Comparison of ENCODE assay signal across 1 cellular context in the genomic region with DNA sequence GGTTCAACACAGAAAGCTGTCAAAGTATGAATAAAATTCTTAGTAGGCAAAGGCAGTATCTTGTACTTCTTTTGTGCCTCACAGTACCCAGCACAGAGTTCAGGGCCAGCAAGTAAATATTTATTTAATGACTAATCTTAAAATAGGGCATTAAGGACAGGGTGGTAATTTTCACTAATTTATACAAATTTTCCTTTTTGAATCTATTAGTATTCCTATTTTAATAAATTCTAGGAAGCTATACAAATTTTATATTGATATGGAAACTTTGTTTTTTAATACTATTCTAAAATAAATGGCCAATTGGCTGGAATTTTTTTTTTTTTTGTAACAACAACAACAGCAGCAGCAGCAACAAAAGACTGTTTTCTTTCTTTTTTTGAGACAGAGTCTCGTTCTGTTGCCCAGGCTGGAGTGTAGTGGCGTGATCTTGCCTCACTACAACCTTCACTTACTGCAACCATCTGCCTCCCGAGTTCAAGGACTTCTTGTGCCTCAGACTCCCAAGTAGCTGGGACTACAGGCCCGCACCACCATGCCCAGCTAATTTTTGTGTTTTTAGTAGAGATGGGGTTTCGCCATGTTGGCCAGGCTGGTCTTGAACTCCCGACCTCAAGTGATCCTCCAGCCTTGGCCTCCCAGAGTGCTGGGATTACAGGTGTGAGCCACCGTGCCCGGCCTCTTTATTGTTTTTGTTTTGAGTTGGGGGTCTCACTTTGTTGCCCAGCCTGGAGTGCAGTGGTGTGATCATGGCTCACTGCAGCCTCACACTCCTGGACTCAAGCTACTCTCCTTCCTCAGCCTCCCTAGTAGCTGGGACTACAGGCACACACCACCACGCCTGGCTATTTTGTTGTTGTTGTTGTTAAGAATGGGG.
TF ChIP-seq lines count a peak whose summit lies in the region.

No MANE protein-coding gene starts in this region.

TF ChIP-seq in HepG2, 621 proteins besides CTCF, POLR2A, EP300 and RAD21 (continued from another document and continues in another):
- TF ChIP-seq, protein P1, sequence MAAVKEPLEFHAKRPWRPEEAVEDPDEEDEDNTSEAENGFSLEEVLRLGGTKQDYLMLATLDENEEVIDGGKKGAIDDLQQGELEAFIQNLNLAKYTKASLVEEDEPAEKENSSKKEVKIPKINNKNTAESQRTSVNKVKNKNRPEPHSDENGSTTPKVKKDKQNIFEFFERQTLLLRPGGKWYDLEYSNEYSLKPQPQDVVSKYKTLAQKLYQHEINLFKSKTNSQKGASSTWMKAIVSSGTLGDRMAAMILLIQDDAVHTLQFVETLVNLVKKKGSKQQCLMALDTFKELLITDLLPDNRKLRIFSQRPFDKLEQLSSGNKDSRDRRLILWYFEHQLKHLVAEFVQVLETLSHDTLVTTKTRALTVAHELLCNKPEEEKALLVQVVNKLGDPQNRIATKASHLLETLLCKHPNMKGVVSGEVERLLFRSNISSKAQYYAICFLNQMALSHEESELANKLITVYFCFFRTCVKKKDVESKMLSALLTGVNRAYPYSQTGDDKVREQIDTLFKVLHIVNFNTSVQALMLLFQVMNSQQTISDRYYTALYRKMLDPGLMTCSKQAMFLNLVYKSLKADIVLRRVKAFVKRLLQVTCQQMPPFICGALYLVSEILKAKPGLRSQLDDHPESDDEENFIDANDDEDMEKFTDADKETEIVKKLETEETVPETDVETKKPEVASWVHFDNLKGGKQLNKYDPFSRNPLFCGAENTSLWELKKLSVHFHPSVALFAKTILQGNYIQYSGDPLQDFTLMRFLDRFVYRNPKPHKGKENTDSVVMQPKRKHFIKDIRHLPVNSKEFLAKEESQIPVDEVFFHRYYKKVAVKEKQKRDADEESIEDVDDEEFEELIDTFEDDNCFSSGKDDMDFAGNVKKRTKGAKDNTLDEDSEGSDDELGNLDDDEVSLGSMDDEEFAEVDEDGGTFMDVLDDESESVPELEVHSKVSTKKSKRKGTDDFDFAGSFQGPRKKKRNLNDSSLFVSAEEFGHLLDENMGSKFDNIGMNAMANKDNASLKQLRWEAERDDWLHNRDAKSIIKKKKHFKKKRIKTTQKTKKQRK (IDR thresholded peaks at IDR 0.05; ENCODE audit: low read length), result no peak
- peak; percentile 36 for TF ChIP-seq NR2F6 (IDR thresholded peaks at IDR 0.05)
- peak; percentile 45; the same call in 1 of the 2 replicates for TF ChIP-seq NR2F6 (CRISPR knock-in tag; IDR thresholded peaks at IDR 0.05)
- TF ChIP-seq KAT7 (CRISPR knock-in tag; IDR thresholded peaks at IDR 0.05; ENCODE audit: borderline replicate concordance), result 0 out of 2 replicates have a peak, but pooled peaks have one; percentile 59
- TF ChIP-seq, protein P2, sequence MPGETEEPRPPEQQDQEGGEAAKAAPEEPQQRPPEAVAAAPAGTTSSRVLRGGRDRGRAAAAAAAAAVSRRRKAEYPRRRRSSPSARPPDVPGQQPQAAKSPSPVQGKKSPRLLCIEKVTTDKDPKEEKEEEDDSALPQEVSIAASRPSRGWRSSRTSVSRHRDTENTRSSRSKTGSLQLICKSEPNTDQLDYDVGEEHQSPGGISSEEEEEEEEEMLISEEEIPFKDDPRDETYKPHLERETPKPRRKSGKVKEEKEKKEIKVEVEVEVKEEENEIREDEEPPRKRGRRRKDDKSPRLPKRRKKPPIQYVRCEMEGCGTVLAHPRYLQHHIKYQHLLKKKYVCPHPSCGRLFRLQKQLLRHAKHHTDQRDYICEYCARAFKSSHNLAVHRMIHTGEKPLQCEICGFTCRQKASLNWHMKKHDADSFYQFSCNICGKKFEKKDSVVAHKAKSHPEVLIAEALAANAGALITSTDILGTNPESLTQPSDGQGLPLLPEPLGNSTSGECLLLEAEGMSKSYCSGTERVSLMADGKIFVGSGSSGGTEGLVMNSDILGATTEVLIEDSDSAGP (CRISPR knock-in tag; IDR thresholded peaks at IDR 0.05; ENCODE audit: borderline replicate concordance), result 0 out of 2 replicates have a peak, but pooled peaks have one; percentile 20
- TF ChIP-seq ZNF205 (CRISPR knock-in tag; IDR thresholded peaks at IDR 0.05), result peak; percentile 65; the same call in 1 of the 2 replicates
- no peak for TF ChIP-seq ZBTB20 (CRISPR knock-in tag; IDR thresholded peaks at IDR 0.05; ENCODE audit: borderline replicate concordance, low read depth)
- no peak for TF ChIP-seq TP53 (CRISPR knock-in tag; conservative IDR thresholded peaks at IDR 0.05)
- TF ChIP-seq NFIC (IDR thresholded peaks at IDR 0.05; ENCODE audit: low read length), result peak; percentile 80; the same call in 1 of the 2 replicates
- TF ChIP-seq CEBPB (IDR thresholded peaks at IDR 0.05; ENCODE audit: borderline replicate concordance, low read depth, low read length), result peak; percentile 30; the same call in 1 of the 2 replicates
- peak; percentile 83; the same call in 1 of the 2 replicates for TF ChIP-seq ADNP (CRISPR knock-in tag; IDR thresholded peaks at IDR 0.05)
- TF ChIP-seq, protein P3, sequence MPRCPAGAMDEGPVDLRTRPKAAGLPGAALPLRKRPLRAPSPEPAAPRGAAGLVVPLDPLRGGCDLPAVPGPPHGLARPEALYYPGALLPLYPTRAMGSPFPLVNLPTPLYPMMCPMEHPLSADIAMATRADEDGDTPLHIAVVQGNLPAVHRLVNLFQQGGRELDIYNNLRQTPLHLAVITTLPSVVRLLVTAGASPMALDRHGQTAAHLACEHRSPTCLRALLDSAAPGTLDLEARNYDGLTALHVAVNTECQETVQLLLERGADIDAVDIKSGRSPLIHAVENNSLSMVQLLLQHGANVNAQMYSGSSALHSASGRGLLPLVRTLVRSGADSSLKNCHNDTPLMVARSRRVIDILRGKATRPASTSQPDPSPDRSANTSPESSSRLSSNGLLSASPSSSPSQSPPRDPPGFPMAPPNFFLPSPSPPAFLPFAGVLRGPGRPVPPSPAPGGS (CRISPR knock-in tag; IDR thresholded peaks at IDR 0.05), result no peak
- TF ChIP-seq NFE2 (CRISPR knock-in tag; IDR thresholded peaks at IDR 0.05), result no peak
- no peak for TF ChIP-seq ZC3H4 (CRISPR knock-in tag; IDR thresholded peaks at IDR 0.05; ENCODE audit: borderline replicate concordance)
- TF ChIP-seq, protein P4, sequence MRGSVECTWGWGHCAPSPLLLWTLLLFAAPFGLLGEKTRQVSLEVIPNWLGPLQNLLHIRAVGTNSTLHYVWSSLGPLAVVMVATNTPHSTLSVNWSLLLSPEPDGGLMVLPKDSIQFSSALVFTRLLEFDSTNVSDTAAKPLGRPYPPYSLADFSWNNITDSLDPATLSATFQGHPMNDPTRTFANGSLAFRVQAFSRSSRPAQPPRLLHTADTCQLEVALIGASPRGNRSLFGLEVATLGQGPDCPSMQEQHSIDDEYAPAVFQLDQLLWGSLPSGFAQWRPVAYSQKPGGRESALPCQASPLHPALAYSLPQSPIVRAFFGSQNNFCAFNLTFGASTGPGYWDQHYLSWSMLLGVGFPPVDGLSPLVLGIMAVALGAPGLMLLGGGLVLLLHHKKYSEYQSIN (CRISPR knock-in tag; IDR thresholded peaks at IDR 0.05; ENCODE audit: borderline replicate concordance), result no peak
- TF ChIP-seq CEBPG (CRISPR knock-in tag; IDR thresholded peaks at IDR 0.05), result peak; percentile 56; the same call in 1 of the 2 replicates
- TF ChIP-seq KDM3A (CRISPR knock-in tag; IDR thresholded peaks at IDR 0.05; ENCODE audit: low read depth), result no peak
- peak; percentile 87 for TF ChIP-seq RCOR2 (CRISPR knock-in tag; IDR thresholded peaks at IDR 0.05)
- 0 out of 2 replicates have a peak, but pooled peaks have one; percentile 56 for TF ChIP-seq ZNF350 (CRISPR knock-in tag; IDR thresholded peaks at IDR 0.05; ENCODE audit: borderline replicate concordance, low read depth)
- TF ChIP-seq PRMT3 (CRISPR knock-in tag; IDR thresholded peaks at IDR 0.05; ENCODE audit: borderline replicate concordance, low read depth), result no peak
- TF ChIP-seq, protein P5, sequence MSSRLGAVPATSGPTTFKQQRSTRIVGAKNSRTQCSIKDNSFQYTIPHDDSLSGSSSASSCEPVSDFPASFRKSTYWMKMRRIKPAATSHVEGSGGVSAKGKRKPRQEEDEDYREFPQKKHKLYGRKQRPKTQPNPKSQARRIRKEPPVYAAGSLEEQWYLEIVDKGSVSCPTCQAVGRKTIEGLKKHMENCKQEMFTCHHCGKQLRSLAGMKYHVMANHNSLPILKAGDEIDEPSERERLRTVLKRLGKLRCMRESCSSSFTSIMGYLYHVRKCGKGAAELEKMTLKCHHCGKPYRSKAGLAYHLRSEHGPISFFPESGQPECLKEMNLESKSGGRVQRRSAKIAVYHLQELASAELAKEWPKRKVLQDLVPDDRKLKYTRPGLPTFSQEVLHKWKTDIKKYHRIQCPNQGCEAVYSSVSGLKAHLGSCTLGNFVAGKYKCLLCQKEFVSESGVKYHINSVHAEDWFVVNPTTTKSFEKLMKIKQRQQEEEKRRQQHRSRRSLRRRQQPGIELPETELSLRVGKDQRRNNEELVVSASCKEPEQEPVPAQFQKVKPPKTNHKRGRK (CRISPR knock-in tag; IDR thresholded peaks at IDR 0.05), result peak; percentile 25; the same call in 1 of the 2 replicates
- no peak for TF ChIP-seq MAFF (IDR thresholded peaks at IDR 0.05; ENCODE audit: low read depth, low read length)
- TF ChIP-seq POGZ (CRISPR knock-in tag; IDR thresholded peaks at IDR 0.05), result peak; percentile 62
- TF ChIP-seq HMG20A (CRISPR knock-in tag; IDR thresholded peaks at IDR 0.05; ENCODE audit: borderline replicate concordance), result peak; percentile 73; the same call in 1 of the 2 replicates
- TF ChIP-seq RXRA (CRISPR knock-in tag; IDR thresholded peaks at IDR 0.05), result peak; percentile 65
- peak; percentile 83; the same call in 1 of the 2 replicates for TF ChIP-seq TBX3 (IDR thresholded peaks at IDR 0.05; ENCODE audit: borderline replicate concordance)
- TF ChIP-seq TAF15 (IDR thresholded peaks at IDR 0.05; ENCODE audit: low read depth, low read length, poor library complexity, severe bottlenecking), result no peak
- TF ChIP-seq, protein P6, sequence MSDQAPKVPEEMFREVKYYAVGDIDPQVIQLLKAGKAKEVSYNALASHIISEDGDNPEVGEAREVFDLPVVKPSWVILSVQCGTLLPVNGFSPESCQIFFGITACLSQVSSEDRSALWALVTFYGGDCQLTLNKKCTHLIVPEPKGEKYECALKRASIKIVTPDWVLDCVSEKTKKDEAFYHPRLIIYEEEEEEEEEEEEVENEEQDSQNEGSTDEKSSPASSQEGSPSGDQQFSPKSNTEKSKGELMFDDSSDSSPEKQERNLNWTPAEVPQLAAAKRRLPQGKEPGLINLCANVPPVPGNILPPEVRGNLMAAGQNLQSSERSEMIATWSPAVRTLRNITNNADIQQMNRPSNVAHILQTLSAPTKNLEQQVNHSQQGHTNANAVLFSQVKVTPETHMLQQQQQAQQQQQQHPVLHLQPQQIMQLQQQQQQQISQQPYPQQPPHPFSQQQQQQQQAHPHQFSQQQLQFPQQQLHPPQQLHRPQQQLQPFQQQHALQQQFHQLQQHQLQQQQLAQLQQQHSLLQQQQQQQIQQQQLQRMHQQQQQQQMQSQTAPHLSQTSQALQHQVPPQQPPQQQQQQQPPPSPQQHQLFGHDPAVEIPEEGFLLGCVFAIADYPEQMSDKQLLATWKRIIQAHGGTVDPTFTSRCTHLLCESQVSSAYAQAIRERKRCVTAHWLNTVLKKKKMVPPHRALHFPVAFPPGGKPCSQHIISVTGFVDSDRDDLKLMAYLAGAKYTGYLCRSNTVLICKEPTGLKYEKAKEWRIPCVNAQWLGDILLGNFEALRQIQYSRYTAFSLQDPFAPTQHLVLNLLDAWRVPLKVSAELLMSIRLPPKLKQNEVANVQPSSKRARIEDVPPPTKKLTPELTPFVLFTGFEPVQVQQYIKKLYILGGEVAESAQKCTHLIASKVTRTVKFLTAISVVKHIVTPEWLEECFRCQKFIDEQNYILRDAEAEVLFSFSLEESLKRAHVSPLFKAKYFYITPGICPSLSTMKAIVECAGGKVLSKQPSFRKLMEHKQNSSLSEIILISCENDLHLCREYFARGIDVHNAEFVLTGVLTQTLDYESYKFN (CRISPR knock-in tag; conservative IDR thresholded peaks at IDR 0.05), result peak; percentile 92
- no peak for TF ChIP-seq ATRX (CRISPR knock-in tag; IDR thresholded peaks at IDR 0.05; ENCODE audit: borderline replicate concordance)
- TF ChIP-seq ZNF878 (CRISPR knock-in tag; IDR thresholded peaks at IDR 0.05), result 0 out of 2 replicates have a peak, but pooled peaks have one; percentile 55
- TF ChIP-seq CHCHD3 (CRISPR knock-in tag; IDR thresholded peaks at IDR 0.05), result no peak
- no peak for TF ChIP-seq ETV6 (CRISPR knock-in tag; conservative IDR thresholded peaks at IDR 0.05)
- TF ChIP-seq, protein P7, sequence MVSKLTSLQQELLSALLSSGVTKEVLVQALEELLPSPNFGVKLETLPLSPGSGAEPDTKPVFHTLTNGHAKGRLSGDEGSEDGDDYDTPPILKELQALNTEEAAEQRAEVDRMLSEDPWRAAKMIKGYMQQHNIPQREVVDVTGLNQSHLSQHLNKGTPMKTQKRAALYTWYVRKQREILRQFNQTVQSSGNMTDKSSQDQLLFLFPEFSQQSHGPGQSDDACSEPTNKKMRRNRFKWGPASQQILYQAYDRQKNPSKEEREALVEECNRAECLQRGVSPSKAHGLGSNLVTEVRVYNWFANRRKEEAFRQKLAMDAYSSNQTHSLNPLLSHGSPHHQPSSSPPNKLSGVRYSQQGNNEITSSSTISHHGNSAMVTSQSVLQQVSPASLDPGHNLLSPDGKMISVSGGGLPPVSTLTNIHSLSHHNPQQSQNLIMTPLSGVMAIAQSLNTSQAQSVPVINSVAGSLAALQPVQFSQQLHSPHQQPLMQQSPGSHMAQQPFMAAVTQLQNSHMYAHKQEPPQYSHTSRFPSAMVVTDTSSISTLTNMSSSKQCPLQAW (CRISPR knock-in tag; IDR thresholded peaks at IDR 0.05), result 0 out of 2 replicates have a peak, but pooled peaks have one; percentile 38
- no peak for TF ChIP-seq ZNF451 (CRISPR knock-in tag; IDR thresholded peaks at IDR 0.05)
- TF ChIP-seq, protein P8, sequence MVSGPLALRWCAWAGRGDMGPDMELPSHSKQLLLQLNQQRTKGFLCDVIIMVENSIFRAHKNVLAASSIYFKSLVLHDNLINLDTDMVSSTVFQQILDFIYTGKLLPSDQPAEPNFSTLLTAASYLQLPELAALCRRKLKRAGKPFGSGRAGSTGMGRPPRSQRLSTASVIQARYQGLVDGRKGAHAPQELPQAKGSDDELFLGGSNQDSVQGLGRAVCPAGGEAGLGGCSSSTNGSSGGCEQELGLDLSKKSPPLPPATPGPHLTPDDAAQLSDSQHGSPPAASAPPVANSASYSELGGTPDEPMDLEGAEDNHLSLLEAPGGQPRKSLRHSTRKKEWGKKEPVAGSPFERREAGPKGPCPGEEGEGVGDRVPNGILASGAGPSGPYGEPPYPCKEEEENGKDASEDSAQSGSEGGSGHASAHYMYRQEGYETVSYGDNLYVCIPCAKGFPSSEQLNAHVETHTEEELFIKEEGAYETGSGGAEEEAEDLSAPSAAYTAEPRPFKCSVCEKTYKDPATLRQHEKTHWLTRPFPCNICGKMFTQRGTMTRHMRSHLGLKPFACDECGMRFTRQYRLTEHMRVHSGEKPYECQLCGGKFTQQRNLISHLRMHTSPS (CRISPR knock-in tag; IDR thresholded peaks at IDR 0.05; ENCODE audit: low read depth), result 0 out of 2 replicates have a peak, but pooled peaks have one; percentile 23
